Comparison of ENCODE assay signal across 21 cellular contexts in genomic region chr5:99058466-99058865, GRCh38.
"Had no signal": no experiment of that assay in that cellular context is flagged by ENCODE, and none has a peak within 500 bp of the region (broad histone marks: within the 10 kb centered on the region; RNA-seq: fewer than 3 reads in every experiment).

No MANE protein-coding gene starts in this region.

- ATAC-seq: activated CD8-positive, alpha-beta T cell treated with anti-CD3 and anti-CD28 coated beads, Interleukin-2, amount 10 ng/mL, durations not matched to agents 7 days and 5 days; body of pancreas; effector memory CD8-positive, alpha-beta T cell; left lung; right cardiac atrium had no signal

- H3K27ac Mint-ChIP-seq: activated CD4-positive, alpha-beta T cell treated with anti-CD3 and anti-CD28 coated beads, Interleukin-2, amount 10 ng/mL, durations not matched to agents 24 days and 14 days; activated CD8-positive, alpha-beta T cell treated with anti-CD3 and anti-CD28 coated beads, Interleukin-2, amount 10 ng/mL, durations not matched to agents 7 days and 5 days; activated T-cell treated with anti-CD3 and anti-CD28 coated beads, Interleukin-2, amount 50 U/mL, for 24 hours; activated T-helper 2 cell treated with anti-CD3 and anti-CD28 coated beads, Interferon-gamma antibody, Interleukin-2, Interleukin-4, amounts not matched to agents 10 μg/mL and 5 μg/mL and 100 μg/mL, durations not matched to agents 14 hours and 24 hours and 36 hours; effector memory CD8-positive, alpha-beta T cell had no signal

- H3K4me3 ChIP-seq: body of pancreas, left lung, prostate gland, skin epidermis, testis, upper lobe of left lung had no signal

- H3K27me3 ChIP-seq: body of pancreas, left lung, testis, upper lobe of left lung had no signal

- H3K27ac ChIP-seq: body of pancreas, left lung, prostate gland, skin epidermis, testis, upper lobe of left lung had no signal

- H3K9me3 ChIP-seq: body of pancreas, left lung, prostate gland, testis, upper lobe of left lung had no signal

- H3K4me3 Mint-ChIP-seq: activated CD4-positive, alpha-beta T cell treated with anti-CD3 and anti-CD28 coated beads, Interleukin-2, amount 10 ng/mL, durations not matched to agents 24 days and 14 days; activated CD8-positive, alpha-beta T cell treated with anti-CD3 and anti-CD28 coated beads, Interleukin-2, amount 10 ng/mL, durations not matched to agents 7 days and 5 days; activated T-cell treated with anti-CD3 and anti-CD28 coated beads, Interleukin-2, amount 50 U/mL, for 24 hours; effector memory CD8-positive, alpha-beta T cell; neural crest cell had no signal

- H3K4me1 ChIP-seq: prostate gland, testis had no signal

- H3K9me3 Mint-ChIP-seq: activated CD4-positive, alpha-beta T cell treated with anti-CD3 and anti-CD28 coated beads, Interleukin-2, amount 10 ng/mL, durations not matched to agents 24 days and 14 days; activated T-cell treated with anti-CD3 and anti-CD28 coated beads, Interleukin-2, amount 50 U/mL, for 24 hours; activated T-helper 2 cell treated with anti-CD3 and anti-CD28 coated beads, Interferon-gamma antibody, Interleukin-2, Interleukin-4, amounts not matched to agents 10 μg/mL and 5 μg/mL and 100 μg/mL, durations not matched to agents 14 hours and 24 hours and 36 hours; effector memory CD8-positive, alpha-beta T cell; neural crest cell had no signal

- H3K4me1 Mint-ChIP-seq: neural crest cell had no signal

- H3K36me3 ChIP-seq: left lung, prostate gland, upper lobe of left lung had no signal

- DNase-seq: activated CD4-positive, alpha-beta T cell treated with anti-CD3 and anti-CD28 coated beads, Interleukin-2, amount 10 ng/mL, durations not matched to agents 24 days and 14 days; activated CD8-positive, alpha-beta T cell treated with anti-CD3 and anti-CD28 coated beads, Interleukin-2, amount 10 ng/mL, durations not matched to agents 7 days and 5 days; activated naive CD4-positive, alpha-beta T cell treated with Interleukin-2 at 50 U/mL for 16 hours; activated T-cell treated with anti-CD3 and anti-CD28 coated beads, Interleukin-2, amount 50 U/mL, for 24 hours; body of pancreas; caudate nucleus; effector memory CD8-positive, alpha-beta T cell; foreskin melanocyte; glutamatergic neuron; hypothalamus; left lung; right cardiac atrium; stimulated activated CD4-positive, alpha-beta T cell treated with anti-CD3 and anti-CD28 coated beads, Interleukin-4, amount 100 ng/mL, for 1 hour; T-helper 1 cell; T-helper 9 cell; testis; upper lobe of left lung had no signal

- H3K27me3 Mint-ChIP-seq: activated T-cell treated with anti-CD3 and anti-CD28 coated beads, Interleukin-2, amount 50 U/mL, for 24 hours had no signal
